14 cellular contexts compared by ENCODE assay signal in the genomic region with DNA sequence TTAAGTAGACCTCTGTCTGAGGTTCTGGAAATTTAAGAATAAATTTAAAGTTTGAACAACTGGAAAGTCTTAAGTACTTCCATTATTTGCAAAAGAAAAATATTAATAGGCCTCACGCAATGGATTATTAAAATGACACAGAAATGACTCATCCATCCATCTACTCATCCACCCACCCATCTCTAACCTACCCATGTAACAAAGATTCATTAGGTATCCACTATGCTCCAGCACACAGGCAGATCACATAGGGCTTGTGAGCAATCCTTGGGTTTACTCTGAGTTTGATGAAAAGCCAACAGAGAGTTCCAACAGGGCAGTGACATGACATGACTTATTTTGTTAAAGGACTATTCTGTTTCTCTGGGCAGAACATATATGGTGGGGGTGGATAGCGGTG.
DNase-seq lines count a peak whose midpoint lies in the region; TF ChIP-seq lines count a peak whose summit lies in the region.
"Had no signal": no experiment of that assay in that cellular context is flagged by ENCODE, and none has a peak within 500 bp of the region (broad histone marks: within the 10 kb centered on the region; RNA-seq: fewer than 3 reads in every experiment).

No MANE protein-coding gene starts in this region.

- CTCF ChIA-PET in SK-N-SH (lab: Yijun Ruan, JAX) = interaction anchor here (0.6 kb wide), 1 partner anchor 424 kb away, joined by 3 read pairs; no protein-coding TSS in a partner anchor

- WGBS in GM23248 (ENCODE audit: low coverage in 1 of 2, low lambda C conversion rate in 2 of 2, missing lambda C conversion rate in 2 of 2), 2 experiments = 65 to 74% methylated on average over 2 of the region's 2 CpGs
- 62% methylated on average over 2 of the region's 2 CpGs for WGBS in SK-N-SH (ENCODE audit: low lambda C conversion rate)
- WGBS in esophagus squamous epithelium, 2 donors = 39 to 56% methylated on average over 2 of the region's 2 CpGs

- peak; percentile 78 for DNase-seq in GM23248
- DNase-seq in SK-N-SH = no peak
- DNase-seq in fibroblast of lung (ENCODE audit: low read depth in 2 of 2) = peak; percentile 36 to 73
- no peak for DNase-seq in osteocyte (ENCODE audit: extremely low spot score, unreplicated experiment)
- no peak for DNase-seq in middle frontal gyrus (ENCODE audit: extremely low spot score, low spot score)
- DNase-seq in esophagus squamous epithelium (lab: John Stamatoyannopoulos, UW) = no peak
- no peak for DNase-seq in SKM-1 (lab: John Stamatoyannopoulos, UW; ENCODE audit: unreplicated experiment)
- DNase-seq in H4 (ENCODE audit: low spot score) = no peak
- DNase-seq: activated CD4-positive, alpha-beta T cell treated with anti-CD3 and anti-CD28 coated beads, Interleukin-2, amount 50 U/mL, for 4 hours; activated gamma-delta T cell treated with Interleukin-2 at 50 U/mL for 16 hours; cerebellar nuclear complex; naive thymus-derived CD8-positive, alpha-beta T cell; T-helper 2 cell had no signal

- no peaks in the 10 kb centered on the region for H3K27me3 Mint-ChIP-seq in osteocyte (ENCODE audit: unreplicated experiment)
- H3K27me3 Mint-ChIP-seq: naive thymus-derived CD8-positive, alpha-beta T cell had no signal

- H3K9me2 ChIP-seq in GM23248 (ENCODE audit: insufficient read depth) (no peaks in the 10 kb centered on the region), SK-N-SH (no peaks in the 10 kb centered on the region)

- H3K4me1 ChIP-seq in GM23248 (ENCODE audit: insufficient read depth) = peaks cover 15% of the 10 kb centered on the region
- peaks cover 4 to 13% of the 10 kb centered on the region in 2 experiments; a peak in 2 of 4 replicates for H3K4me1 ChIP-seq in SK-N-SH (ENCODE audit: control insufficient read depth in 1 of 2, insufficient read depth in 2 of 2, low read depth in 1 of 2, low read length in 1 of 2)
- peaks cover 5% of the 10 kb centered on the region for H3K4me1 ChIP-seq in fibroblast of lung (ENCODE audit: control insufficient read depth, extremely low read depth, insufficient read depth, low read length)
- no peaks in the 10 kb centered on the region for H3K4me1 ChIP-seq in esophagus squamous epithelium

- H3K4me3 Mint-ChIP-seq in osteocyte (ENCODE audit: unreplicated experiment) = no peak overlapping the region
- H3K4me3 Mint-ChIP-seq: naive thymus-derived CD8-positive, alpha-beta T cell had no signal

- intact Hi-C loops in esophagus squamous epithelium (cut with DNase I) = no loop called here

- H3K4me1 Mint-ChIP-seq in osteocyte (ENCODE audit: unreplicated experiment) = peaks cover 36% of the 10 kb centered on the region

- H3K79me2 ChIP-seq in GM23248 (ENCODE audit: insufficient read depth) = no peaks in the 10 kb centered on the region
- 0 out of 2 replicates have a peak, but pooled peaks cover 7% of the 10 kb centered on the region for H3K79me2 ChIP-seq in SK-N-SH (ENCODE audit: insufficient read depth)
- no peaks in the 10 kb centered on the region for H3K79me2 ChIP-seq in fibroblast of lung (ENCODE audit: control insufficient read depth, insufficient read depth, low read length)

- H3K9me3 ChIP-seq in GM23248 (ENCODE audit: low read depth) (no peaks in the 10 kb centered on the region), SK-N-SH (no peaks in the 10 kb centered on the region), fibroblast of lung (ENCODE audit: control insufficient read depth, insufficient read depth, low read depth, low read length) (no peaks in the 10 kb centered on the region), esophagus squamous epithelium (no peaks in the 10 kb centered on the region)

- POLR2A ChIA-PET in SK-N-SH (lab: Yijun Ruan, JAX) = no interaction called here

- H3K27ac ChIP-seq in GM23248 (peak overlapping the region; percentile 36), SK-N-SH (ENCODE audit: low read depth in 2 of 2, low read length in 1 of 2) (peak overlapping the region; percentile 53 to 81; a peak in 3 of 4 replicates), fibroblast of lung (ENCODE audit: insufficient read depth, low read length) (no peak overlapping the region), esophagus squamous epithelium (no peak overlapping the region)

- H3K4me2 ChIP-seq in GM23248 (ENCODE audit: unreplicated experiment) = peak overlapping the region; percentile 9
- H3K4me2 ChIP-seq in SK-N-SH = peak overlapping the region; percentile 30; the same call in 1 of the 2 replicates
- H3K4me2 ChIP-seq in fibroblast of lung (ENCODE audit: extremely low read depth, insufficient read depth, low read length) = no peak overlapping the region
- H3K4me2 ChIP-seq: smooth muscle cell had no signal

- peak overlapping the region; percentile 92 for H3K27ac Mint-ChIP-seq in osteocyte (ENCODE audit: unreplicated experiment)

- in situ Hi-C loops in GM23248 (cut with MboI) = no loop called here

- H3K9me3 Mint-ChIP-seq in osteocyte (ENCODE audit: unreplicated experiment) = peaks cover 4% of the 10 kb centered on the region
- H3K9me3 Mint-ChIP-seq: naive thymus-derived CD8-positive, alpha-beta T cell had no signal

- no peak for TF ChIP-seq CTCF in SK-N-SH (IDR thresholded peaks at IDR 0.05)
- no peak for TF ChIP-seq CTCF in fibroblast of lung (conservative IDR thresholded peaks at IDR 0.05 in 1 of 2, IDR thresholded peaks at IDR 0.05 in 1 of 2; ENCODE audit: low read depth in 1 of 2, low read length in 2 of 2)
- TF ChIP-seq CTCF in osteocyte (IDR thresholded peaks at IDR 0.05) = no peak
- no peak for TF ChIP-seq CTCF in esophagus squamous epithelium (IDR thresholded peaks at IDR 0.05)

- H3K36me3 ChIP-seq in GM23248 (ENCODE audit: low read depth) (peaks cover 23% of the 10 kb centered on the region), SK-N-SH (replicated peaks in 1 of 2; ENCODE audit: control insufficient read depth in 1 of 2, insufficient read depth in 2 of 2, low read length in 1 of 2) (peaks cover 42 to 57% of the 10 kb centered on the region in 2 experiments), fibroblast of lung (ENCODE audit: control insufficient read depth, insufficient read depth, low read length) (peaks cover 7% of the 10 kb centered on the region), esophagus squamous epithelium (peaks cover 0 to 54% (median 11%) of the 10 kb centered on the region in 3 donors)

- no peak for TF ChIP-seq EP300 in SK-N-SH (IDR thresholded peaks at IDR 0.05; ENCODE audit: borderline replicate concordance in 1 of 2, low read depth in 1 of 2, low read length in 1 of 2)

- TF ChIP-seq POLR2A in esophagus squamous epithelium (IDR thresholded peaks at IDR 0.05) = no peak

- H3F3A ChIP-seq in GM23248 (ENCODE audit: insufficient read depth) (peaks cover 22% of the 10 kb centered on the region), SK-N-SH (replicated peaks; ENCODE audit: insufficient read depth) (peaks cover 33% of the 10 kb centered on the region)

- H2AFZ ChIP-seq in GM23248 = no peak overlapping the region
- no peak overlapping the region for H2AFZ ChIP-seq in SK-N-SH (ENCODE audit: low read depth)
- H2AFZ ChIP-seq in fibroblast of lung (ENCODE audit: low read length) = no peak overlapping the region

- H3K27me3 ChIP-seq in GM23248 (replicated peaks; ENCODE audit: insufficient read depth) (no peaks in the 10 kb centered on the region), SK-N-SH (ENCODE audit: insufficient read depth) (no peaks in the 10 kb centered on the region), fibroblast of lung (ENCODE audit: control insufficient read depth, insufficient read depth, low read length) (no peaks in the 10 kb centered on the region), esophagus squamous epithelium (no peaks in the 10 kb centered on the region)

- H4K20me1 ChIP-seq in GM23248 (ENCODE audit: insufficient read depth) = 0 out of 2 replicates have a peak, but pooled peaks cover 4% of the 10 kb centered on the region
- no peaks in the 10 kb centered on the region for H4K20me1 ChIP-seq in SK-N-SH (ENCODE audit: insufficient read depth)
- no peaks in the 10 kb centered on the region for H4K20me1 ChIP-seq in fibroblast of lung (ENCODE audit: control insufficient read depth, extremely low read depth, insufficient read depth, low read length)

- no peak for TF ChIP-seq RAD21 in SK-N-SH (IDR thresholded peaks at IDR 0.05; ENCODE audit: low read length)

- H3K9ac ChIP-seq in GM23248 (no peak overlapping the region), SK-N-SH (0 out of 2 replicates have a peak overlapping the region, but pooled peaks have one; percentile 8), fibroblast of lung (ENCODE audit: insufficient read depth, low read length) (no peak overlapping the region)

- H3K36me3 Mint-ChIP-seq in osteocyte (ENCODE audit: unreplicated experiment) = peaks cover 32% of the 10 kb centered on the region

- H3K4me3 ChIP-seq in GM23248 (no peak overlapping the region), SK-N-SH (ENCODE audit: low read depth in 2 of 2, low read length in 1 of 2) (no peak overlapping the region), fibroblast of lung (replicated peaks in 1 of 4; ENCODE audit: control extremely low read depth in 1 of 4, insufficient read depth in 1 of 4, low read depth in 3 of 4, low read length in 4 of 4) (no peak overlapping the region), esophagus squamous epithelium (no peak overlapping the region)
- H3K4me3 ChIP-seq: smooth muscle cell had no signal

TF ChIP-seq in SK-N-SH, 30 proteins besides CTCF, POLR2A, EP300 and RAD21 (continues in another document):
- TF ChIP-seq, protein P1, sequence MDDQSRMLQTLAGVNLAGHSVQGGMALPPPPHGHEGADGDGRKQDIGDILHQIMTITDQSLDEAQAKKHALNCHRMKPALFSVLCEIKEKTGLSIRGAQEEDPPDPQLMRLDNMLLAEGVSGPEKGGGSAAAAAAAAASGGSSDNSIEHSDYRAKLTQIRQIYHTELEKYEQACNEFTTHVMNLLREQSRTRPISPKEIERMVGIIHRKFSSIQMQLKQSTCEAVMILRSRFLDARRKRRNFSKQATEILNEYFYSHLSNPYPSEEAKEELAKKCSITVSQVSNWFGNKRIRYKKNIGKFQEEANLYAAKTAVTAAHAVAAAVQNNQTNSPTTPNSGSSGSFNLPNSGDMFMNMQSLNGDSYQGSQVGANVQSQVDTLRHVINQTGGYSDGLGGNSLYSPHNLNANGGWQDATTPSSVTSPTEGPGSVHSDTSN (IDR thresholded peaks at IDR 0.05) = peak; percentile 36; the same call in 1 of the 2 replicates
- TF ChIP-seq FOXJ3 (CRISPR knock-in tag; IDR thresholded peaks at IDR 0.05) = no peak
- no peak for TF ChIP-seq YY1 (IDR thresholded peaks at IDR 0.05; ENCODE audit: low read depth)
- TF ChIP-seq FOXM1 (IDR thresholded peaks at IDR 0.05; ENCODE audit: low read depth) = no peak
- TF ChIP-seq POLR2AphosphoS5 (IDR thresholded peaks at IDR 0.05; ENCODE audit: low read depth, low read length) = 0 out of 2 replicates have a peak, but pooled peaks have one; percentile 36
- TF ChIP-seq GATA2 (CRISPR knock-in tag; IDR thresholded peaks at IDR 0.05) = no peak
- no peak for TF ChIP-seq NRF1 (IDR thresholded peaks at IDR 0.05; ENCODE audit: low read depth, low read length)
- TF ChIP-seq FOSL2 (IDR thresholded peaks at IDR 0.05; ENCODE audit: borderline replicate concordance, low read depth) = peak; percentile 80; the same call in 1 of the 2 replicates
- TF ChIP-seq SMC3 (IDR thresholded peaks at IDR 0.05; ENCODE audit: low read depth, low read length) = no peak
- peak; percentile 12; the same call in 1 of the 2 replicates for TF ChIP-seq TCF12 (IDR thresholded peaks at IDR 0.05)

Comparison
In these comparisons a context has a peak if more than half of its experiments do, and no peak if none do; other contexts are left out.
1. DNase-seq: peak in GM23248 (single experiment) and fibroblast of lung (2 of 2); none in SK-N-SH (single experiment), osteocyte (single experiment), middle frontal gyrus (single experiment), esophagus squamous epithelium (single experiment), SKM-1 (single experiment) and H4 (single experiment).
2. H3K27ac ChIP-seq: peak in GM23248 (single experiment) and SK-N-SH (2 of 2); none in fibroblast of lung (single experiment) and esophagus squamous epithelium (0 of 4).